8 cellular contexts compared by ENCODE assay signal in the genomic region with DNA sequence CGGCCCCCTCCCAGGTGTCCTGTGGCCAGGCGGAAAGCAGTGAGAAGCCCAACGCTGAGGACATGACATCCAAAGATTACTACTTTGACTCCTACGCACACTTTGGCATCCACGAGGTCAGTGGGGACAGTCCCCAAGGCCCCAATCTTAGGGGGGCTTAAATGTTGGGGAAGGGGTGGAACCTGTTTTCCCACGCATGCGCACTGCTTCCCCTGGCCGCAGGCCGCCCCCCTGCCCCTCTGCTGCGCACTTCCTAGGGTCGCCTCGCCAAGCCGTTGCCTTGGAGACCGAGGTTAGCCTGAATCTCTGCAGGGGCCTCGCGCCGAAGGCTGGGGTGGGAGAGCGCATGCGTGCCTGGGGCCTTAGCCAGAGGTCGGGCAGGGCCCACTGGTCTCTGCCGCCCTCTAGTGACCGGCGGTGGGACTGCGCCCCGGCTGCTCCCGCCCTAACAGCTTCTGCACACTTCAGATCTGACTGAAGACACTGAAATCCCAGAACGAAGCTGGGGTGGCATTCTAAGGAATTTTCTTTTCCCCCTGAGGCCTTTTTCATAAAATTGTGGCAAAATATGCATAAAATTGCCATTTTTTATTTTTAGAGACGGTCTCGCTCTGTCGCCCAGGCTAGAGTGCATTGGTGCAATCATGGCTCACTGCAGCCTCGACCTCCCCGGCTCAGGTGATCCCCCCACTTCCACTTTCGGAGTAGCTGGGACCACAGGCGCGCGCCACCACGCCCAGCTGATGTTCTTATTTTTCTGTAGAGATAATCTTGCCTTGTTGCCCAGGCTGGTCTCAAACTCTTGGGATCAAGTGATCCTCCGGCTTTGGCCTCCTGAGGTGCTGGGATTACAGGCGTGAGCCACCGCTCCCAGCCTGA. TPM values are rescaled to one million over a fixed set of nuclear protein-coding genes. Genes with fewer than 3 reads are reported as not detected.
A peak's percentile ranks its signal among the peaks of the same experiment; 100 is the strongest.
DNase-seq lines count a peak whose midpoint lies in the region; ATAC-seq and TF ChIP-seq lines count a peak whose summit lies in the region.

No MANE protein-coding gene starts in this region.

- H3K4me3 Mint-ChIP-seq in neural crest cell: peak overlapping the region; percentile 99
- peak overlapping the region; percentile 98 for H3K4me3 Mint-ChIP-seq in stimulated activated naive CD8-positive, alpha-beta T cell treated with anti-CD3 and anti-CD28 coated beads, Interleukin-15, Interleukin-2, amounts not matched to agents 100 ng/mL and 50 ng/mL, for 24 hours

- H3K27me3 Mint-ChIP-seq in neural crest cell (ENCODE audit: low read depth): peaks cover 6% of the 10 kb centered on the region
- no peaks in the 10 kb centered on the region for H3K27me3 Mint-ChIP-seq in stimulated activated naive CD8-positive, alpha-beta T cell treated with anti-CD3 and anti-CD28 coated beads, Interleukin-15, Interleukin-2, amounts not matched to agents 100 ng/mL and 50 ng/mL, for 24 hours

- H3K4me3 ChIP-seq in fibroblast of pulmonary artery (replicated peaks; ENCODE audit: low read depth, low read length): no peak overlapping the region

- DNase-seq in DMS53 (lab: John Stamatoyannopoulos, UW) (peak; percentile 86), RKO (ENCODE audit: low spot score) (peak; percentile 87), fibroblast of pulmonary artery (ENCODE audit: low read depth) (peak; percentile 88), neural crest cell (ENCODE audit: low read depth, low spot score) (peak; percentile 100)
- DNase-seq in activated T-helper 9 cell treated with anti-CD3 and anti-CD28 coated beads, Interleukin-2, amount 50 U/mL, for 16 hours (ENCODE audit: low read depth): peak; percentile 93

- peak overlapping the region; percentile 35 for H3K27ac Mint-ChIP-seq in neural crest cell (ENCODE audit: unreplicated experiment)
- H3K27ac Mint-ChIP-seq in stimulated activated naive CD8-positive, alpha-beta T cell treated with anti-CD3 and anti-CD28 coated beads, Interleukin-15, Interleukin-2, amounts not matched to agents 100 ng/mL and 50 ng/mL, for 24 hours: peak overlapping the region; percentile 84

- TF ChIP-seq CTCF in LNCAP (IDR thresholded peaks at IDR 0.05) (peak; percentile 99), fibroblast of pulmonary artery (IDR thresholded peaks at IDR 0.05; ENCODE audit: low read length, missing control alignments) (peak; percentile 96), neural crest cell (conservative IDR thresholded peaks at IDR 0.05) (peak; percentile 99)

- peaks cover 10% of the 10 kb centered on the region for H3K36me3 Mint-ChIP-seq in neural crest cell (ENCODE audit: low read depth)
- H3K36me3 Mint-ChIP-seq in stimulated activated naive CD8-positive, alpha-beta T cell treated with anti-CD3 and anti-CD28 coated beads, Interleukin-15, Interleukin-2, amounts not matched to agents 100 ng/mL and 50 ng/mL, for 24 hours (ENCODE audit: low read depth): peaks cover 55% of the 10 kb centered on the region

- no peaks in the 10 kb centered on the region for H3K9me3 Mint-ChIP-seq in neural crest cell
- H3K9me3 Mint-ChIP-seq in stimulated activated naive CD8-positive, alpha-beta T cell treated with anti-CD3 and anti-CD28 coated beads, Interleukin-15, Interleukin-2, amounts not matched to agents 100 ng/mL and 50 ng/mL, for 24 hours: no peaks in the 10 kb centered on the region

- H3K4me1 Mint-ChIP-seq in neural crest cell: peaks cover 34% of the 10 kb centered on the region
- H3K4me1 Mint-ChIP-seq in stimulated activated naive CD8-positive, alpha-beta T cell treated with anti-CD3 and anti-CD28 coated beads, Interleukin-15, Interleukin-2, amounts not matched to agents 100 ng/mL and 50 ng/mL, for 24 hours (ENCODE audit: low read depth): peaks cover 44% of the 10 kb centered on the region

- no peak for ATAC-seq in GM18873 (IDR thresholded peaks at IDR 0.05; ENCODE audit: low FRiP score, unreplicated experiment)

RNA-seq across cellular contexts. Expression of a gene that starts 3.6 kb away (rescaled TPM):
- total RNA-seq in neural crest cell: 454 and 470 TPM in 2 replicates

RNA-seq across cellular contexts. Expression of a gene that starts 8.7 kb away (rescaled TPM):
- 11.8 TPM in 2 replicates for total RNA-seq in neural crest cell

RNA-seq across cellular contexts. Expression of a gene that starts 10.2 kb away (rescaled TPM):
- 87.7 and 96.1 TPM in 2 replicates for total RNA-seq in neural crest cell

RNA-seq across cellular contexts. Expression of a gene that starts 15.0 kb away (rescaled TPM):
- 92.4 and 99.5 TPM in 2 replicates for total RNA-seq in neural crest cell

RNA-seq across cellular contexts. Expression of a gene that starts 15.1 kb away (rescaled TPM):
- total RNA-seq in neural crest cell: 70.0 and 76.0 TPM in 2 replicates
